ENCODE assay signal across 8 cellular contexts in genomic region chr16:84699712-84700517, GRCh38. TPM values are rescaled to one million over a fixed set of nuclear protein-coding genes. Genes with fewer than 3 reads are reported as not detected.
DNase-seq lines count a peak whose midpoint lies in the region; ATAC-seq and TF ChIP-seq lines count a peak whose summit lies in the region.

A gene with protein sequence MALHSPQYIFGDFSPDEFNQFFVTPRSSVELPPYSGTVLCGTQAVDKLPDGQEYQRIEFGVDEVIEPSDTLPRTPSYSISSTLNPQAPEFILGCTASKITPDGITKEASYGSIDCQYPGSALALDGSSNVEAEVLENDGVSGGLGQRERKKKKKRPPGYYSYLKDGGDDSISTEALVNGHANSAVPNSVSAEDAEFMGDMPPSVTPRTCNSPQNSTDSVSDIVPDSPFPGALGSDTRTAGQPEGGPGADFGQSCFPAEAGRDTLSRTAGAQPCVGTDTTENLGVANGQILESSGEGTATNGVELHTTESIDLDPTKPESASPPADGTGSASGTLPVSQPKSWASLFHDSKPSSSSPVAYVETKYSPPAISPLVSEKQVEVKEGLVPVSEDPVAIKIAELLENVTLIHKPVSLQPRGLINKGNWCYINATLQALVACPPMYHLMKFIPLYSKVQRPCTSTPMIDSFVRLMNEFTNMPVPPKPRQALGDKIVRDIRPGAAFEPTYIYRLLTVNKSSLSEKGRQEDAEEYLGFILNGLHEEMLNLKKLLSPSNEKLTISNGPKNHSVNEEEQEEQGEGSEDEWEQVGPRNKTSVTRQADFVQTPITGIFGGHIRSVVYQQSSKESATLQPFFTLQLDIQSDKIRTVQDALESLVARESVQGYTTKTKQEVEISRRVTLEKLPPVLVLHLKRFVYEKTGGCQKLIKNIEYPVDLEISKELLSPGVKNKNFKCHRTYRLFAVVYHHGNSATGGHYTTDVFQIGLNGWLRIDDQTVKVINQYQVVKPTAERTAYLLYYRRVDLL (plus strand): TSS chr16:84700000. CDS start chr16:84700091, 91 bp downstream.

- peak within 1 kb of the TSS; percentile 43 for H3K27ac ChIP-seq in adipose tissue (ENCODE audit: low read depth, low read length)
- H3K27ac ChIP-seq in left ventricle myocardium inferior (replicated peaks), result peak within 1 kb of the TSS; percentile 90
- peak within 1 kb of the TSS; percentile 83 to 87 for H3K27ac ChIP-seq in prostate gland
- peak within 1 kb of the TSS; percentile 89 for H3K27ac ChIP-seq in upper lobe of right lung

- WGBS in adipose tissue, 3 donors, result 0 to 1% (median 0%) methylated on average over 62 to 106 of the region's 106 CpGs
- 0% methylated on average over 24 of the region's 106 CpGs for WGBS in prostate gland

- H3K36me3 ChIP-seq in left ventricle myocardium inferior (no peaks in the 10 kb centered on the region), prostate gland (no peaks in the 10 kb centered on the region), upper lobe of right lung (no peaks in the 10 kb centered on the region)

- no peaks in the 10 kb centered on the region for H3K9me3 ChIP-seq in left ventricle myocardium inferior (replicated peaks)
- H3K9me3 ChIP-seq in prostate gland, result no peaks in the 10 kb centered on the region
- H3K9me3 ChIP-seq in upper lobe of right lung, result no peaks in the 10 kb centered on the region

- peak; percentile 99 for DNase-seq in GM10248 (ENCODE audit: extremely low spot score)
- DNase-seq in HEK293T (ENCODE audit: extremely low spot score), result peak; percentile 98
- peak; percentile 6 for DNase-seq in NCI-H1048 (lab: John Stamatoyannopoulos, UW)
- peak; percentile 76 to 88 (median 77) for DNase-seq in T-helper 1 cell
- DNase-seq in left ventricle myocardium inferior, result peak; percentile 79
- DNase-seq in prostate gland (ENCODE audit: low spot score), result peak; percentile 68
- peak; percentile 91 for DNase-seq in upper lobe of right lung

- H3K4me3 ChIP-seq in left ventricle myocardium inferior, result peak within 1 kb of the TSS; percentile 100
- H3K4me3 ChIP-seq in prostate gland, result peak within 1 kb of the TSS; percentile 98 to 99
- H3K4me3 ChIP-seq in upper lobe of right lung, result peak within 1 kb of the TSS; percentile 93

- no peak for TF ChIP-seq CTCF in GM10248 (IDR thresholded peaks at IDR 0.05; ENCODE audit: control extremely low read depth, extremely low read depth, low read depth, missing control alignments)
- no peak for TF ChIP-seq CTCF in left ventricle myocardium inferior (IDR thresholded peaks at IDR 0.05; ENCODE audit: borderline replicate concordance)
- peak in 1 of 4 experiments; percentile 14 for TF ChIP-seq CTCF in prostate gland (IDR thresholded peaks at IDR 0.05)
- TF ChIP-seq CTCF in upper lobe of right lung (IDR thresholded peaks at IDR 0.05), result no peak

- ATAC-seq in upper lobe of right lung, result peak; percentile 95

- CTCF ChIA-PET in GM10248 (lab: Yijun Ruan, JAX), result interaction anchor here (0.6 to 4.4 kb wide), 12 partner anchors 10 to 193 kb away, joined by 3 to 44 read pairs (median 4); no protein-coding TSS in a partner anchor
- CTCF ChIA-PET in HEK293T (lab: Yijun Ruan, JAX), result interaction anchor here (0.6 to 1.2 kb wide), 2 partner anchors 9 to 27 kb away, joined by 3 read pairs; no protein-coding TSS in a partner anchor

- peaks cover 57% of the 10 kb centered on the region for H3K4me1 ChIP-seq in left ventricle myocardium inferior
- H3K4me1 ChIP-seq in prostate gland (replicated peaks), result peaks cover 8% of the 10 kb centered on the region
- peaks cover 25% of the 10 kb centered on the region for H3K4me1 ChIP-seq in upper lobe of right lung

- POLR2A ChIA-PET in GM10248 (lab: Yijun Ruan, JAX) (no interaction called here), HEK293T (lab: Yijun Ruan, JAX) (interaction anchor here (0.8 to 1.6 kb wide), 4 partner anchors 9 to 27 kb away, joined by 3 to 6 read pairs (median 4); no protein-coding TSS in a partner anchor)

- TF ChIP-seq POLR2A in prostate gland (IDR thresholded peaks at IDR 0.05), result peak; percentile 48

- no peaks in the 10 kb centered on the region for H3K27me3 ChIP-seq in left ventricle myocardium inferior (ENCODE audit: low read depth)
- H3K27me3 ChIP-seq in prostate gland (replicated peaks; ENCODE audit: insufficient read depth), result no peaks in the 10 kb centered on the region
- H3K27me3 ChIP-seq in upper lobe of right lung, result no peaks in the 10 kb centered on the region

- intact Hi-C loops in left ventricle myocardium inferior (cut with micrococcal nuclease) (no loop called here), prostate gland (cut with DNase I) (no loop called here), upper lobe of right lung (cut with DNase I) (no loop called here)

TF ChIP-seq in HEK293T, 16 proteins besides CTCF, POLR2A, EP300 and RAD21:
- TF ChIP-seq TARDBP (IDR thresholded peaks at IDR 0.05) (no peak), LEF1 (IDR thresholded peaks at IDR 0.05; ENCODE audit: borderline replicate concordance) (0 out of 2 replicates have a peak, but pooled peaks have one; percentile 41)

RNA-seq across cellular contexts. Expression of the gene that starts here (rescaled TPM):
- polyA plus RNA-seq in adipose tissue, result 10 to 100 TPM; 13.1 to 39.0 (median 21.8) TPM
- total RNA-seq in left ventricle myocardium inferior (66.7 TPM), prostate gland (10 to 100 TPM; 57.4 to 95.7 TPM), upper lobe of right lung (59.6 TPM)

Comparison
In these comparisons a context has a peak if more than half of its experiments do, and no peak if none do; other contexts are left out.
1. Peak in every context shown above with its lines: DNase-seq, ATAC-seq, H3K4me3 ChIP-seq and H3K27ac ChIP-seq.
2. DNase-seq: peak in every context shown above with its lines; median percentile 99 in GM10248; 98 in HEK293T; 91 in upper lobe of right lung; 79 in left ventricle myocardium inferior; 77 in T-helper 1 cell; 68 in prostate gland; 6 in NCI-H1048.